Comparison of ENCODE assay signal across 10 cellular contexts in genomic region chr16:83581082-83581481, GRCh38.
DNase-seq lines count a peak whose midpoint lies in the region; ATAC-seq and TF ChIP-seq lines count a peak whose summit lies in the region.
"Had no signal": no experiment of that assay in that cellular context is flagged by ENCODE, and none has a peak within 500 bp of the region (broad histone marks: within the 10 kb centered on the region; RNA-seq: fewer than 3 reads in every experiment).

No MANE protein-coding gene starts in this region.

- no peaks in the 10 kb centered on the region for H3K4me1 ChIP-seq in SK-N-SH (ENCODE audit: control insufficient read depth in 1 of 2, insufficient read depth in 2 of 2, low read depth in 1 of 2, low read length in 1 of 2)
- no peaks in the 10 kb centered on the region for H3K4me1 ChIP-seq in MM.1S (ENCODE audit: low read length)
- H3K4me1 ChIP-seq: colonic mucosa, testis had no signal

- H3K9me2 ChIP-seq in SK-N-SH, result no peaks in the 10 kb centered on the region
- no peaks in the 10 kb centered on the region for H3K9me2 ChIP-seq in MM.1S (replicated peaks; ENCODE audit: insufficient read depth, low read length)

- H2AFZ ChIP-seq in SK-N-SH (ENCODE audit: low read depth), result no peak overlapping the region
- H2AFZ ChIP-seq in MM.1S (ENCODE audit: low read length), result no peak overlapping the region

- H3K4me3 Mint-ChIP-seq in stimulated activated naive B cell treated with anti-CD40 and anti-IgM and Interleukin-4, amounts not matched to agents 10 μg/mL and 1 μg/mL and 100 μg/mL, for 72 hours, result no peak overlapping the region
- no peak overlapping the region for H3K4me3 Mint-ChIP-seq in natural killer cell treated with Interleukin-12 subunit alpha and Interleukin-12 subunit beta and Interleukin-15 and Interleukin-18, amount 100 ng/mL, for 72 hours
- H3K4me3 Mint-ChIP-seq: activated T-cell treated with anti-CD3 and anti-CD28 coated beads, Interleukin-2, amount 50 U/mL, for 4 hours had no signal

- no peaks in the 10 kb centered on the region for H3K36me3 ChIP-seq in SK-N-SH (replicated peaks in 1 of 2; ENCODE audit: control insufficient read depth in 1 of 2, insufficient read depth in 2 of 2, low read length in 1 of 2)
- H3K36me3 ChIP-seq in MM.1S (replicated peaks; ENCODE audit: insufficient read depth, low read length), result no peaks in the 10 kb centered on the region
- H3K36me3 ChIP-seq: colonic mucosa had no signal

- peaks cover 0 to 3% of the 10 kb centered on the region in 2 donors for H3K4me1 Mint-ChIP-seq in stimulated activated naive B cell treated with anti-CD40 and anti-IgM and Interleukin-4, amounts not matched to agents 10 μg/mL and 1 μg/mL and 100 μg/mL, for 72 hours
- H3K4me1 Mint-ChIP-seq in natural killer cell treated with Interleukin-12 subunit alpha and Interleukin-12 subunit beta and Interleukin-15 and Interleukin-18, amount 100 ng/mL, for 72 hours (ENCODE audit: low read depth in 2 of 2), result no peaks in the 10 kb centered on the region

- H3F3A ChIP-seq in SK-N-SH (replicated peaks; ENCODE audit: insufficient read depth) (no peaks in the 10 kb centered on the region), MM.1S (ENCODE audit: insufficient read depth, low read length) (no peaks in the 10 kb centered on the region)

- peak; percentile 86 for ATAC-seq in GM19043 (IDR thresholded peaks at IDR 0.05; ENCODE audit: low read depth, unreplicated experiment)
- ATAC-seq in HG02678 (IDR thresholded peaks at IDR 0.05; ENCODE audit: unreplicated experiment), result peak; percentile 77
- ATAC-seq in HG03442 (IDR thresholded peaks at IDR 0.05; ENCODE audit: unreplicated experiment), result peak; percentile 71
- ATAC-seq in stimulated activated naive B cell treated with anti-CD40 and anti-IgM and Interleukin-4, amounts not matched to agents 10 μg/mL and 1 μg/mL and 100 μg/mL, for 72 hours (replicated peaks), result peak; percentile 41 to 79
- ATAC-seq in natural killer cell treated with Interleukin-12 subunit alpha and Interleukin-12 subunit beta and Interleukin-15 and Interleukin-18, amount 100 ng/mL, for 72 hours, result no peak
- ATAC-seq: activated T-cell treated with anti-CD3 and anti-CD28 coated beads, Interleukin-2, amount 50 U/mL, for 4 hours had no signal

- POLR2A ChIA-PET in SK-N-SH (lab: Yijun Ruan, JAX), result no interaction called here

- no peak overlapping the region for H3K27ac Mint-ChIP-seq in stimulated activated naive B cell treated with anti-CD40 and anti-IgM and Interleukin-4, amounts not matched to agents 10 μg/mL and 1 μg/mL and 100 μg/mL, for 72 hours
- no peak overlapping the region for H3K27ac Mint-ChIP-seq in natural killer cell treated with Interleukin-12 subunit alpha and Interleukin-12 subunit beta and Interleukin-15 and Interleukin-18, amount 100 ng/mL, for 72 hours

- H3K27ac ChIP-seq in SK-N-SH (ENCODE audit: low read depth in 2 of 2, low read length in 1 of 2), result no peak overlapping the region
- no peak overlapping the region for H3K27ac ChIP-seq in MM.1S (ENCODE audit: low read length)
- H3K27ac ChIP-seq: colonic mucosa, testis had no signal

- peaks cover 21 to 22% of the 10 kb centered on the region in 2 donors for H3K27me3 Mint-ChIP-seq in stimulated activated naive B cell treated with anti-CD40 and anti-IgM and Interleukin-4, amounts not matched to agents 10 μg/mL and 1 μg/mL and 100 μg/mL, for 72 hours
- peaks cover 9 to 20% of the 10 kb centered on the region in 2 donors for H3K27me3 Mint-ChIP-seq in natural killer cell treated with Interleukin-12 subunit alpha and Interleukin-12 subunit beta and Interleukin-15 and Interleukin-18, amount 100 ng/mL, for 72 hours

- H3K27me3 ChIP-seq in SK-N-SH (ENCODE audit: insufficient read depth) (no peaks in the 10 kb centered on the region), MM.1S (replicated peaks; ENCODE audit: insufficient read depth, low read length) (no peaks in the 10 kb centered on the region)
- H3K27me3 ChIP-seq: colonic mucosa, testis had no signal

- no peaks in the 10 kb centered on the region for H3K9me3 ChIP-seq in SK-N-SH
- H3K9me3 ChIP-seq in MM.1S (replicated peaks; ENCODE audit: insufficient read depth, low read length), result no peaks in the 10 kb centered on the region
- H3K9me3 ChIP-seq: colonic mucosa, testis had no signal

- no peak for TF ChIP-seq EP300 in SK-N-SH (IDR thresholded peaks at IDR 0.05; ENCODE audit: borderline replicate concordance in 1 of 2, low read depth in 1 of 2, low read length in 1 of 2)

- 0% methylated on average over 2 of the region's 2 CpGs for WGBS in SK-N-SH (ENCODE audit: low lambda C conversion rate)

- H3K36me3 Mint-ChIP-seq in stimulated activated naive B cell treated with anti-CD40 and anti-IgM and Interleukin-4, amounts not matched to agents 10 μg/mL and 1 μg/mL and 100 μg/mL, for 72 hours, result no peaks in the 10 kb centered on the region
- no peaks in the 10 kb centered on the region for H3K36me3 Mint-ChIP-seq in natural killer cell treated with Interleukin-12 subunit alpha and Interleukin-12 subunit beta and Interleukin-15 and Interleukin-18, amount 100 ng/mL, for 72 hours

- H4K20me1 ChIP-seq in SK-N-SH (ENCODE audit: insufficient read depth) (no peaks in the 10 kb centered on the region), MM.1S (ENCODE audit: insufficient read depth, low read length) (no peaks in the 10 kb centered on the region)

- H3K4me3 ChIP-seq in SK-N-SH (ENCODE audit: low read depth in 2 of 2, low read length in 1 of 2) (no peak overlapping the region), MM.1S (ENCODE audit: low read length) (no peak overlapping the region)
- H3K4me3 ChIP-seq: colonic mucosa, testis had no signal

- no peak for DNase-seq in stimulated activated naive B cell treated with anti-CD40 and anti-IgM and Interleukin-4, amounts not matched to agents 10 μg/mL and 1 μg/mL and 100 μg/mL, for 72 hours
- DNase-seq in SK-N-SH (no peak), MM.1S (no peak)
- DNase-seq in natural killer cell treated with Interleukin-12 subunit alpha and Interleukin-12 subunit beta and Interleukin-15 and Interleukin-18, amount 100 ng/mL, for 72 hours (ENCODE audit: low spot score), result no peak
- DNase-seq: activated T-cell treated with anti-CD3 and anti-CD28 coated beads, Interleukin-2, amount 50 U/mL, for 4 hours; colonic mucosa; testis had no signal

- no peaks in the 10 kb centered on the region for H3K79me2 ChIP-seq in SK-N-SH (ENCODE audit: insufficient read depth)
- no peaks in the 10 kb centered on the region for H3K79me2 ChIP-seq in MM.1S (ENCODE audit: low read length)

- H3K9me3 Mint-ChIP-seq in stimulated activated naive B cell treated with anti-CD40 and anti-IgM and Interleukin-4, amounts not matched to agents 10 μg/mL and 1 μg/mL and 100 μg/mL, for 72 hours, result peaks cover 2 to 4% of the 10 kb centered on the region in 2 donors
- H3K9me3 Mint-ChIP-seq in natural killer cell treated with Interleukin-12 subunit alpha and Interleukin-12 subunit beta and Interleukin-15 and Interleukin-18, amount 100 ng/mL, for 72 hours, result peaks cover 2% of the 10 kb centered on the region

- H3K9ac ChIP-seq in SK-N-SH (no peak overlapping the region), MM.1S (ENCODE audit: low read length) (no peak overlapping the region)

- CTCF ChIA-PET in SK-N-SH (lab: Yijun Ruan, JAX), result no interaction called here

- no peak for TF ChIP-seq CTCF in SK-N-SH (IDR thresholded peaks at IDR 0.05)
- no peak for TF ChIP-seq CTCF in MM.1S (IDR thresholded peaks at IDR 0.05; ENCODE audit: low read length)

- no peak for TF ChIP-seq RAD21 in SK-N-SH (IDR thresholded peaks at IDR 0.05; ENCODE audit: low read length)

- H3K4me2 ChIP-seq in SK-N-SH (no peak overlapping the region), MM.1S (ENCODE audit: low read depth, low read length) (no peak overlapping the region)

TF ChIP-seq in SK-N-SH, 30 proteins besides CTCF, POLR2A, EP300 and RAD21 (continues in another document):
- no peak for TF ChIP-seq TEAD4 (IDR thresholded peaks at IDR 0.05; ENCODE audit: borderline replicate concordance, insufficient read depth)
- no peak for TF ChIP-seq ZBTB33 (IDR thresholded peaks at IDR 0.05; ENCODE audit: borderline replicate concordance, low read depth)
- TF ChIP-seq JUND (IDR thresholded peaks at IDR 0.05), result no peak
- TF ChIP-seq FOSL2 (IDR thresholded peaks at IDR 0.05; ENCODE audit: borderline replicate concordance, low read depth), result no peak
- no peak for TF ChIP-seq FOXM1 (IDR thresholded peaks at IDR 0.05; ENCODE audit: low read depth)
- no peak for TF ChIP-seq MAX (IDR thresholded peaks at IDR 0.05; ENCODE audit: low read depth)
- TF ChIP-seq RCOR1 (IDR thresholded peaks at IDR 0.05; ENCODE audit: low read length), result no peak
- no peak for TF ChIP-seq SMC3 (IDR thresholded peaks at IDR 0.05; ENCODE audit: low read depth, low read length)
- no peak for TF ChIP-seq YY1 (IDR thresholded peaks at IDR 0.05; ENCODE audit: low read depth)
- no peak for TF ChIP-seq GABPA (IDR thresholded peaks at IDR 0.05; ENCODE audit: low read depth)
- no peak for TF ChIP-seq RXRA (IDR thresholded peaks at IDR 0.05; ENCODE audit: borderline replicate concordance, low read depth)
- TF ChIP-seq TCF12 (IDR thresholded peaks at IDR 0.05), result no peak
- TF ChIP-seq POLR2AphosphoS5 (IDR thresholded peaks at IDR 0.05; ENCODE audit: low read depth, low read length), result no peak

Comparison
In these comparisons a context has a peak if more than half of its experiments do, and no peak if none do; other contexts are left out.
1. ATAC-seq: peak in GM19043 (single experiment), HG02678 (single experiment), HG03442 (single experiment) and stimulated activated naive B cell treated with anti-CD40 and anti-IgM and Interleukin-4, amounts not matched to agents 10 μg/mL and 1 μg/mL and 100 μg/mL, for 72 hours (2 of 2); none in natural killer cell treated with Interleukin-12 subunit alpha and Interleukin-12 subunit beta and Interleukin-15 and Interleukin-18, amount 100 ng/mL, for 72 hours (0 of 2).